32 cellular contexts compared by ENCODE assay signal in the genomic region with DNA sequence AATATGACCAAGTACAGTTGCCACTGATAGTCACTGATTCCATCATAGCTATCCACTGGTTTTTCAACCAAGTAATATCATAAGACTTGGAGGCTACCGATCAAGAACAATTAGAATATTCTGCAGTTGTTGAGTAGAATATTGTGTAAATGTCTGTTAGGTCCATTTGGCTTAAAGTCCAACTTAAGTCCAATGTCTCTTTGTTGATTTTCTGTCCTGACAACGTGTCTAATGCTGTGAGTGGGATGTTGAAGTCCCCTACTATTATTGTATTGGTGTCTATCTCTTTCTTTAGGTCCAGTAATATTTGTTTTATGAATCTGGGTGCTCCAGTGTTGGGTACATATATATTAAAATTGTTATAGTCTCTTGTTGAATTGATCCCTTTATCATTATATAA. TPM values are rescaled to one million over a fixed set of nuclear protein-coding genes. Genes with fewer than 3 reads are reported as not detected.
"Had no signal": no experiment of that assay in that cellular context is flagged by ENCODE, and none has a peak within 500 bp of the region (broad histone marks: within the 10 kb centered on the region; RNA-seq: fewer than 3 reads in every experiment).

No MANE protein-coding gene starts in this region.

- H3K9me3 ChIP-seq: testis, thyroid gland, vagina had no signal

- ATAC-seq: stimulated activated effector memory CD8-positive, alpha-beta T cell treated with anti-CD3 and anti-CD28 coated beads, Interleukin-12 subunit alpha, Interleukin-12 subunit beta, amount 100 ng/mL, for 72 hours; stimulated activated memory B cell treated with anti-CD40 and anti-IgM and Interleukin-4, amounts not matched to agents 10 μg/mL and 1 μg/mL and 100 μg/mL, for 72 hours; stimulated activated naive B cell treated with anti-CD40 and anti-IgM and Interleukin-4, amounts not matched to agents 10 μg/mL and 1 μg/mL and 100 μg/mL, for 72 hours; stimulated activated naive CD8-positive, alpha-beta T cell treated with anti-CD3 and anti-CD28 coated beads, Interleukin-15, amount 100 ng/mL, for 72 hours; stimulated activated naive CD8-positive, alpha-beta T cell treated with anti-CD3 and anti-CD28 coated beads, Interleukin-15, Interleukin-2, amounts not matched to agents 100 U/mL and 50 U/mL, for 24 hours; upper lobe of right lung had no signal

- H3K4me3 ChIP-seq: stomach, suprapubic skin, testis, thoracic aorta, thyroid gland, tibial artery, tibial nerve, transverse colon, upper lobe of left lung, upper lobe of right lung, uterus, vagina had no signal

- DNase-seq: stimulated activated CD4-positive, alpha-beta T cell treated with anti-CD3 and anti-CD28 coated beads, Interleukin-2, amount 100 ng/mL, for 48 hours; stimulated activated CD4-positive, alpha-beta T cell treated with anti-CD3 and anti-CD28 coated beads, Interleukin-4, amount 100 ng/mL, for 1 hour; stimulated activated CD4-positive, alpha-beta T cell treated with anti-CD3 and anti-CD28 coated beads, Interleukin-4, amount 100 ng/mL, for 24 hours; stimulated activated CD4-positive, alpha-beta T cell treated with anti-CD3 and anti-CD28 coated beads, Interleukin-4, amount 100 ng/mL, for 4 hours; stimulated activated CD8-positive, alpha-beta memory T cell treated with anti-CD3 and anti-CD28 coated beads, Interleukin-4, amount 100 ng/mL, for 48 hours; stimulated activated naive B cell treated with anti-CD40 and anti-IgM and Interleukin-4, amounts not matched to agents 10 μg/mL and 1 μg/mL and 100 μg/mL, for 72 hours; stimulated activated naive CD4-positive, alpha-beta T cell; stimulated activated naive CD4-positive, alpha-beta T cell treated with Interleukin-2 at 50 U/mL for 16 hours; stimulated activated naive CD8-positive, alpha-beta T cell treated with anti-CD3 and anti-CD28 coated beads, Interleukin-15, amount 100 ng/mL, for 72 hours; stimulated activated naive CD8-positive, alpha-beta T cell treated with anti-CD3 and anti-CD28 coated beads, Interleukin-15, Interleukin-2, amounts not matched to agents 100 U/mL and 50 U/mL, for 24 hours; stomach; substantia nigra; testis; thyroid gland; tibial artery; transverse colon; trophoblast cell; upper lobe of left lung; upper lobe of right lung; uterus had no signal

- H3K36me3 ChIP-seq: suprapubic skin, thoracic aorta, thyroid gland, tibial artery, tibial nerve, transverse colon, upper lobe of right lung, uterus, vagina had no signal

- H3K27ac ChIP-seq: stomach, suprapubic skin, testis, thoracic aorta, thyroid gland, tibial artery, tibial nerve, transverse colon, upper lobe of left lung, upper lobe of right lung, uterus, vagina had no signal

- H3K27me3 ChIP-seq: stomach, suprapubic skin, testis, thyroid gland, tibial artery, tibial nerve, transverse colon, upper lobe of left lung, upper lobe of right lung, uterus, vagina had no signal

- H3K4me1 ChIP-seq: suprapubic skin, testis, thyroid gland, tibial artery, tibial nerve, upper lobe of left lung, upper lobe of right lung, uterus, vagina had no signal

- FAIRE-seq: urothelium cell line had no signal

RNA-seq across cellular contexts. Expression of a gene that starts 42.7 kb away (rescaled TPM):
- total RNA-seq: stomach, subcutaneous adipose tissue, suprapubic skin, temporal lobe, testis, thoracic aorta, thyroid gland, tibial nerve, transverse colon, upper lobe of left lung, upper lobe of right lung, ureter, urinary bladder, uterus, vagina had no signal
- polyA plus RNA-seq: stomach, thymus, urinary bladder had no signal
